Comparison of ENCODE assay signal across 1 cellular context in genomic region chr16:66617728-66618127, GRCh38.
TF ChIP-seq lines count a peak whose summit lies in the region.

No MANE protein-coding gene starts in this region.

TF ChIP-seq in H1, 55 proteins besides CTCF, POLR2A, EP300 and RAD21:
- TF ChIP-seq RXRA (IDR thresholded peaks at IDR 0.05; ENCODE audit: insufficient read depth, low read depth, low read length) = no peak
- no peak for TF ChIP-seq GTF2F1 (IDR thresholded peaks at IDR 0.05; ENCODE audit: borderline replicate concordance, low read depth, low read length)
- TF ChIP-seq SP4 (IDR thresholded peaks at IDR 0.05; ENCODE audit: low read length) = no peak
- no peak for TF ChIP-seq HDAC6 (IDR thresholded peaks at IDR 0.05; ENCODE audit: low read depth, low read length)
- no peak for TF ChIP-seq KDM5A (IDR thresholded peaks at IDR 0.05; ENCODE audit: low read length)
- TF ChIP-seq GABPA (IDR thresholded peaks at IDR 0.05; ENCODE audit: borderline replicate concordance, insufficient read depth, low read length) = no peak
- no peak for TF ChIP-seq KDM1A (IDR thresholded peaks at IDR 0.05; ENCODE audit: borderline replicate concordance, low read length)
- TF ChIP-seq JUND (IDR thresholded peaks at IDR 0.05; ENCODE audit: low read length) = no peak
- TF ChIP-seq CHD7 (IDR thresholded peaks at IDR 0.05; ENCODE audit: insufficient replicate concordance, low read length) = no peak
- no peak for TF ChIP-seq CBX8 (IDR thresholded peaks at IDR 0.05; ENCODE audit: borderline replicate concordance, low read depth, low read length)
- TF ChIP-seq JUN (IDR thresholded peaks at IDR 0.05; ENCODE audit: low read depth, low read length) = no peak
- no peak for TF ChIP-seq CTBP2 (IDR thresholded peaks at IDR 0.05; ENCODE audit: borderline replicate concordance, insufficient read depth, insufficient read length, low read length)
- no peak for TF ChIP-seq POLR2AphosphoS5 (IDR thresholded peaks at IDR 0.05; ENCODE audit: low read depth, low read length)
- TF ChIP-seq ATF2 (IDR thresholded peaks at IDR 0.05; ENCODE audit: low read length) = no peak
- TF ChIP-seq TBP (IDR thresholded peaks at IDR 0.05; ENCODE audit: low read depth, low read length) = no peak
- TF ChIP-seq BCL11A (IDR thresholded peaks at IDR 0.05; ENCODE audit: low read depth in 2 of 2, low read length in 2 of 2) = no peak
- TF ChIP-seq MAFK (IDR thresholded peaks at IDR 0.05; ENCODE audit: low read depth, low read length) = no peak
- TF ChIP-seq USF2 (IDR thresholded peaks at IDR 0.05; ENCODE audit: low read length) = no peak
- no peak for TF ChIP-seq SIN3A (conservative IDR thresholded peaks at IDR 0.05 in 1 of 2, IDR thresholded peaks at IDR 0.05 in 1 of 2; ENCODE audit: low read depth in 1 of 2, low read length in 2 of 2)
